11 cellular contexts compared by ENCODE assay signal in the genomic region with DNA sequence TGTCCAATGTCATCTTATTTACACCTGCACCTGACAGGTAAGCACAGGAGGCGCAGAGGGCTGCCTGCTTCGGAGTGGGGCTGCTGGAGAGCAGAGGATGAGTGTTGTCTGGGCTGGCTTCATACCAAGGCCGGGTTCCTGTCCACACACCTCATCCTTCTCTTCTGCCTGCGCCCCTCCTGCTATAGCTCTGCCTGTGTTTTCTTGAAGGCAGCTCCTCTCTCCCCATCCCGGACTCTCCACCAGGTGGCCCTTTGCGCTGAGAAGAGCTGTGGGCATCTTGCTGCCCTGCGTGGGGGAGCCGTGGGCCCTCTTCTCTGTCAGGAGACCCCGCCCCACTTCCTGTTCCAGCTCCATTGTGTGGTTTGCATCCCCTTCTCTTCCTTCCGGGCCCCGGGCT. TPM values are rescaled to one million over a fixed set of nuclear protein-coding genes. Genes with fewer than 3 reads are reported as not detected.
DNase-seq lines count a peak whose midpoint lies in the region; ATAC-seq, FAIRE-seq and TF ChIP-seq lines count a peak whose summit lies in the region.
"Had no signal": no experiment of that assay in that cellular context is flagged by ENCODE, and none has a peak within 500 bp of the region (broad histone marks: within the 10 kb centered on the region; RNA-seq: fewer than 3 reads in every experiment).

No MANE protein-coding gene starts in this region.

- H3K4me1 ChIP-seq in astrocyte (ENCODE audit: insufficient read depth, low read length), result peaks cover 8% of the 10 kb centered on the region
- peaks cover 47% of the 10 kb centered on the region for H3K4me1 ChIP-seq in iPS-20b (ENCODE audit: insufficient read depth, low read length)
- H3K4me1 ChIP-seq in tibial nerve, result peaks cover 0 to 97% (median 63%) of the 10 kb centered on the region in 4 donors
- peaks cover 7% of the 10 kb centered on the region in 2 donors for H3K4me1 ChIP-seq in uterus
- H3K4me1 ChIP-seq: HAP-1 had no signal

- no peak for ATAC-seq in HG03135 (IDR thresholded peaks at IDR 0.05; ENCODE audit: unreplicated experiment)
- ATAC-seq in GM18511 (IDR thresholded peaks at IDR 0.05; ENCODE audit: unreplicated experiment), result no peak

- peaks cover 2% of the 10 kb centered on the region for H3K36me3 Mint-ChIP-seq in astrocyte (ENCODE audit: low read depth, unreplicated experiment)

- peaks cover 27% of the 10 kb centered on the region for H3K4me1 Mint-ChIP-seq in astrocyte (ENCODE audit: low read depth, unreplicated experiment)
- H3K4me1 Mint-ChIP-seq: B cell had no signal

- H3K9ac ChIP-seq in astrocyte (ENCODE audit: low read length), result no peak overlapping the region
- H3K9ac ChIP-seq in iPS-20b (ENCODE audit: low read depth, low read length), result no peak overlapping the region; the same call in 1 of the 2 replicates

- H3K9me3 Mint-ChIP-seq in astrocyte (ENCODE audit: unreplicated experiment), result peaks cover 1% of the 10 kb centered on the region

- TF ChIP-seq POLR2A in tibial nerve (IDR thresholded peaks at IDR 0.05), result no peak
- no peak for TF ChIP-seq POLR2A in uterus (IDR thresholded peaks at IDR 0.05)

- no peaks in the 10 kb centered on the region for H3K27me3 Mint-ChIP-seq in astrocyte (ENCODE audit: low read depth, unreplicated experiment)

- H4K20me1 ChIP-seq in astrocyte (ENCODE audit: insufficient read depth, low read length), result peaks cover 84% of the 10 kb centered on the region

- intact Hi-C loops in uterus (cut with DNase I; ENCODE audit: low total_unique reads), result no loop called here

- 44 to 50% methylated on average over 11 of the region's 11 CpGs for WGBS in tibial nerve, 2 donors

- no peak for TF ChIP-seq CTCF in astrocyte (IDR thresholded peaks at IDR 0.05; ENCODE audit: insufficient read depth, low read depth, low read length)
- TF ChIP-seq CTCF in tibial nerve (IDR thresholded peaks at IDR 0.05), result peak in 1 of 5 experiments; percentile 18
- TF ChIP-seq CTCF in uterus (IDR thresholded peaks at IDR 0.05), result peak in 1 of 4 experiments; percentile 5

- H3K4me3 ChIP-seq in astrocyte (ENCODE audit: insufficient read depth, low read depth, low read length) (no peak overlapping the region), iPS-20b (ENCODE audit: low read length) (no peak overlapping the region), tibial nerve (no peak overlapping the region), uterus (no peak overlapping the region)
- H3K4me3 ChIP-seq: HAP-1 had no signal

- TF ChIP-seq EP300 in tibial nerve (IDR thresholded peaks at IDR 0.05), result no peak

- no peaks in the 10 kb centered on the region for H3K36me3 ChIP-seq in astrocyte (ENCODE audit: insufficient read depth, low read length)
- no peaks in the 10 kb centered on the region for H3K36me3 ChIP-seq in iPS-20b (ENCODE audit: insufficient read depth, low read depth, low read length)
- no peaks in the 10 kb centered on the region for H3K36me3 ChIP-seq in tibial nerve
- no peaks in the 10 kb centered on the region for H3K36me3 ChIP-seq in uterus
- H3K36me3 ChIP-seq: HAP-1 had no signal

- H3K4me2 ChIP-seq in astrocyte (ENCODE audit: low read length), result no peak overlapping the region

- H3K27me3 ChIP-seq in astrocyte (ENCODE audit: insufficient read depth, low read length), result no peaks in the 10 kb centered on the region
- no peaks in the 10 kb centered on the region for H3K27me3 ChIP-seq in iPS-20b (ENCODE audit: insufficient read depth, low read length)
- no peaks in the 10 kb centered on the region for H3K27me3 ChIP-seq in tibial nerve
- H3K27me3 ChIP-seq in uterus, result no peaks in the 10 kb centered on the region

- peaks cover 19% of the 10 kb centered on the region for H3K79me2 ChIP-seq in astrocyte (ENCODE audit: insufficient read depth, low read length)

- FAIRE-seq in astrocyte (lab: Jason Lieb, UNC), result no peak

- H3K27ac ChIP-seq in astrocyte (ENCODE audit: low read depth, low read length) (no peak overlapping the region), iPS-20b (ENCODE audit: low read length) (peak overlapping the region; percentile 14), tibial nerve (peak overlapping the region; percentile 32 to 96 (median 75)), uterus (peak overlapping the region in 1 of 2 donors; percentile 62)

- no peak overlapping the region for H3K27ac Mint-ChIP-seq in astrocyte (ENCODE audit: unreplicated experiment)
- H3K27ac Mint-ChIP-seq: B cell had no signal

- no peaks in the 10 kb centered on the region for H3K9me3 ChIP-seq in astrocyte (ENCODE audit: insufficient read depth, low read depth, low read length)
- H3K9me3 ChIP-seq in iPS-20b (ENCODE audit: insufficient read depth, low read depth, low read length), result no peaks in the 10 kb centered on the region
- H3K9me3 ChIP-seq in tibial nerve, result no peaks in the 10 kb centered on the region
- H3K9me3 ChIP-seq in uterus, result no peaks in the 10 kb centered on the region
- H3K9me3 ChIP-seq: HAP-1 had no signal

- no peak overlapping the region for H2AFZ ChIP-seq in astrocyte (ENCODE audit: low read depth, low read length)

- H3K4me3 Mint-ChIP-seq in astrocyte (ENCODE audit: unreplicated experiment), result peak overlapping the region; percentile 34
- H3K4me3 Mint-ChIP-seq: B cell had no signal

- DNase-seq in SHP77 (lab: John Stamatoyannopoulos, UW) (peak; percentile 6 to 36), SHP77 treated with DMSO at 0.1 percent for 48 hours (lab: John Stamatoyannopoulos, UW) (no peak), astrocyte (ENCODE audit: low read depth) (no peak), tibial nerve (ENCODE audit: low spot score in 2 of 2) (no peak), uterus (no peak)
- DNase-seq: activated CD4-positive, alpha-beta T cell treated with anti-CD3 and anti-CD28 coated beads for 48 hours had no signal

RNA-seq across cellular contexts. Expression of gene ARHGEF10L, which starts 35.0 kb away (rescaled TPM):
- 14.2 and 15.7 TPM in 2 replicates for total RNA-seq in astrocyte
- 10 to 100 TPM; 38.5 to 73.8 (median 41.7) TPM for total RNA-seq in tibial nerve
- 10 to 100 TPM in 3 of 4 donors, 1 to 10 TPM in 1; 5.6 to 61.9 (median 19.1) TPM for total RNA-seq in uterus

Comparison
In these comparisons a context has a peak if more than half of its experiments do, and no peak if none do; other contexts are left out.
1. DNase-seq: peak in SHP77 (2 of 2); none in SHP77 treated with DMSO at 0.1 percent for 48 hours (single experiment), astrocyte (single experiment), tibial nerve (0 of 2) and uterus (0 of 2).